1 cellular context compared by ENCODE assay signal in the genomic region with DNA sequence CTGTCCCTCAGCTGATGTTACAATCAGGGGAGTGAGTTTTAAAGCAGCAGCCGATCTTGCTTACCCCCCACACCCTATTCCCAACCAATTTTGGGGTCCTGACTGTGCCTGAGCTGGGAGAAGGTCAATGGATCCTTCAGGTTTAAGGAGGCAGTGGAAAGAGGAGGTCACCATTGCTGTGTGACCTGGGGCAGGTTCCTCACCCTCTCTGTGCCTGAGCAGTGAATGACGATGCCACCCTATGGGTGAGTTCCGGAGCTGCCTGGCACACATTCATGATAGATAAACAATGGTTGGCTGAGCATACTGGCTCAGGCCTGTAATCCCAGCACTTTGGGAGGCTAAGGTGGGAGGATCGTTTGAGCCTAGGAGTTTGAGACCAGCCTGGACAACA.
TF ChIP-seq lines count a peak whose summit lies in the region.

No MANE protein-coding gene starts in this region.

TF ChIP-seq in SK-N-SH, 30 proteins besides CTCF, POLR2A, EP300 and RAD21 (continued from another document):
- TF ChIP-seq, protein P1, sequence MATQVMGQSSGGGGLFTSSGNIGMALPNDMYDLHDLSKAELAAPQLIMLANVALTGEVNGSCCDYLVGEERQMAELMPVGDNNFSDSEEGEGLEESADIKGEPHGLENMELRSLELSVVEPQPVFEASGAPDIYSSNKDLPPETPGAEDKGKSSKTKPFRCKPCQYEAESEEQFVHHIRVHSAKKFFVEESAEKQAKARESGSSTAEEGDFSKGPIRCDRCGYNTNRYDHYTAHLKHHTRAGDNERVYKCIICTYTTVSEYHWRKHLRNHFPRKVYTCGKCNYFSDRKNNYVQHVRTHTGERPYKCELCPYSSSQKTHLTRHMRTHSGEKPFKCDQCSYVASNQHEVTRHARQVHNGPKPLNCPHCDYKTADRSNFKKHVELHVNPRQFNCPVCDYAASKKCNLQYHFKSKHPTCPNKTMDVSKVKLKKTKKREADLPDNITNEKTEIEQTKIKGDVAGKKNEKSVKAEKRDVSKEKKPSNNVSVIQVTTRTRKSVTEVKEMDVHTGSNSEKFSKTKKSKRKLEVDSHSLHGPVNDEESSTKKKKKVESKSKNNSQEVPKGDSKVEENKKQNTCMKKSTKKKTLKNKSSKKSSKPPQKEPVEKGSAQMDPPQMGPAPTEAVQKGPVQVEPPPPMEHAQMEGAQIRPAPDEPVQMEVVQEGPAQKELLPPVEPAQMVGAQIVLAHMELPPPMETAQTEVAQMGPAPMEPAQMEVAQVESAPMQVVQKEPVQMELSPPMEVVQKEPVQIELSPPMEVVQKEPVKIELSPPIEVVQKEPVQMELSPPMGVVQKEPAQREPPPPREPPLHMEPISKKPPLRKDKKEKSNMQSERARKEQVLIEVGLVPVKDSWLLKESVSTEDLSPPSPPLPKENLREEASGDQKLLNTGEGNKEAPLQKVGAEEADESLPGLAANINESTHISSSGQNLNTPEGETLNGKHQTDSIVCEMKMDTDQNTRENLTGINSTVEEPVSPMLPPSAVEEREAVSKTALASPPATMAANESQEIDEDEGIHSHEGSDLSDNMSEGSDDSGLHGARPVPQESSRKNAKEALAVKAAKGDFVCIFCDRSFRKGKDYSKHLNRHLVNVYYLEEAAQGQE (IDR thresholded peaks at IDR 0.05; ENCODE audit: low read depth, low read length): no peak
- TF ChIP-seq EZH2phosphoT487 (IDR thresholded peaks at IDR 0.05; ENCODE audit: borderline replicate concordance, low read depth) (no peak), FOSL2 (IDR thresholded peaks at IDR 0.05; ENCODE audit: borderline replicate concordance, low read depth) (no peak), ELF1 (IDR thresholded peaks at IDR 0.05) (no peak), TEAD4 (IDR thresholded peaks at IDR 0.05; ENCODE audit: borderline replicate concordance, insufficient read depth) (no peak), FOXJ3 (CRISPR knock-in tag; IDR thresholded peaks at IDR 0.05) (no peak), RXRA (IDR thresholded peaks at IDR 0.05; ENCODE audit: borderline replicate concordance, low read depth) (no peak), CHD2 (IDR thresholded peaks at IDR 0.05; ENCODE audit: low read length, partially characterized antibody) (no peak)
